8 cellular contexts compared by ENCODE assay signal in the genomic region with DNA sequence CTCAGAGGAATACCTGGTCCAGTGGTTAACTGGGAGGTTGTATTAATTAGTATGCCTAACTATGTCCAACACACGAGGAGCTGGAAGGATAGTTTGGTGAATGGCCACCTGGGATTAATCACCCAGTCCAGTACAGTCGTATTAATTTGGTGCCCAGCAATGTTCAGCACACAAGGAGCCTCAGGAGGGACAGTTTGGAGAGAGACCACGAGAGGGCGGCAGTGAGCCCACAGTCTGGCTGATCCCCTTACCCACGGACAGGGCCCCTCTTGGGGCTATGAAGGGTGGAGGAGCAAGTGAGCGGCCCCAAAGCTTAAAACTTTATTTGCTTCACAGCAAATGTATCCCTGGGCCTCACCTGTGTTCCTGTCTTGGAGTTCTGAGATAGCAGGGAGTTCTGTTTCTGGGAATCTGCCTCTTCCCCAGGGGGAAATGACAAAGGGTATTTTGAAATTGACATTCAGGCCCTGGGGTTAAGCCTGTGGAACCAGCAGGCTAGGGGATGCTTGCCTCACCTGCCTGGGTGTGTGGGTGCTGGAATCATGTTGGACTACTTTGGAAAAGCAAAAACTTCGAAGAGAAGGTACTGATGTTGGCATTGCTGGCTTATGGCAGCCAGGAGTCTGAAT.
DNase-seq lines count a peak whose midpoint lies in the region; ATAC-seq lines count a peak whose summit lies in the region.

No MANE protein-coding gene starts in this region.

- DNase-seq in NCI-H510A treated with DMSO at 0.1 percent for 48 hours (lab: John Stamatoyannopoulos, UW), result peak; percentile 19
- DNase-seq in NCI-H510A (lab: John Stamatoyannopoulos, UW), result no peak
- peak; percentile 1 for DNase-seq in NCI-H146 treated with DMSO at 0.1 percent for 48 hours (lab: John Stamatoyannopoulos, UW; ENCODE audit: unreplicated experiment)
- DNase-seq in activated T-cell treated with anti-CD3 and anti-CD28 coated beads for 1 hour (ENCODE audit: low read depth), result peak; percentile 23
- peak; percentile 11 for DNase-seq in foreskin melanocyte
- peak; percentile 12 for DNase-seq in pons (ENCODE audit: low spot score)
- DNase-seq in OCI-M2 (lab: John Stamatoyannopoulos, UW; ENCODE audit: unreplicated experiment), result no peak

- ATAC-seq in HG02798 (IDR thresholded peaks at IDR 0.05; ENCODE audit: poor library complexity, unreplicated experiment), result no peak

Comparison
In these comparisons a context has a peak if more than half of its experiments do, and no peak if none do; other contexts are left out.
1. DNase-seq: peak in NCI-H510A treated with DMSO at 0.1 percent for 48 hours (single experiment), NCI-H146 treated with DMSO at 0.1 percent for 48 hours (single experiment), activated T-cell treated with anti-CD3 and anti-CD28 coated beads for 1 hour (single experiment), foreskin melanocyte (single experiment) and pons (single experiment); none in NCI-H510A (single experiment) and OCI-M2 (single experiment).